1 cellular context compared by ENCODE assay signal in genomic region chr2:119414894-119415293, GRCh38.
TF ChIP-seq lines count a peak whose summit lies in the region.

No MANE protein-coding gene starts in this region.

TF ChIP-seq in GM12878, 131 proteins besides CTCF, POLR2A, EP300 and RAD21:
- TF ChIP-seq MEF2B (IDR thresholded peaks at IDR 0.05; ENCODE audit: partially characterized antibody, poor library complexity, severe bottlenecking) (peak; percentile 39), BCL11A (IDR thresholded peaks at IDR 0.05; ENCODE audit: low read depth, low read length) (no peak)
